Comparison of ENCODE assay signal across 11 cellular contexts in the genomic region with DNA sequence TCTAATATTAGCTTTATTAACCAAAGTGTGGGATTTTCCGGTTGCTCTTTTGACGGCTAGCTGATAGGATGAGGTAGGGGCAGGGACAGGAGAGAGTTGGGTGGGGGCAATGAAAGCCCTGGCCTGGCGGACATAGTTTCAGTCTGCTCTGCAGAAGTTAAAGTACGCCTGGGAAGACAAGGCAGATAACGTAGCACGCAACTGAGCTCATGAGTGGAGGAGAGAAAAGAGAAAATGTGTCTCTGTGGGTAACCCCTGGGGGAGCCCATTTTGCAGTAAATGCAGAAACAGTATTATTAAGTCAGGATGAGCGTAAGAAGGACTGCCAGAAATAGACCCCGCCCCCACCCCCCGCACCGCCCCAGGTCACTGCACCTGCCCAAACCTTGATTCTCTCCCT. TPM values are rescaled to one million over a fixed set of nuclear protein-coding genes. Genes with fewer than 3 reads are reported as not detected.
DNase-seq lines count a peak whose midpoint lies in the region; ATAC-seq and TF ChIP-seq lines count a peak whose summit lies in the region.
"Had no signal": no experiment of that assay in that cellular context is flagged by ENCODE, and none has a peak within 500 bp of the region (broad histone marks: within the 10 kb centered on the region; RNA-seq: fewer than 3 reads in every experiment).

No MANE protein-coding gene starts in this region.

- TF ChIP-seq CTCF in body of pancreas (IDR thresholded peaks at IDR 0.05) (no peak), lung (IDR thresholded peaks at IDR 0.05; ENCODE audit: control extremely low read depth, extremely low read depth) (no peak), stomach (IDR thresholded peaks at IDR 0.05) (no peak)

- no peak for TF ChIP-seq EP300 in stomach (IDR thresholded peaks at IDR 0.05)

- ATAC-seq in body of pancreas (no peak), lung (ENCODE audit: insufficient read depth, low FRiP score) (no peak), HG03439 (IDR thresholded peaks at IDR 0.05; ENCODE audit: unreplicated experiment) (no peak), GM18870 (IDR thresholded peaks at IDR 0.05; ENCODE audit: unreplicated experiment) (no peak), left colon (no peak)

- H3K9me2 ChIP-seq in GM23248 (ENCODE audit: insufficient read depth) = no peaks in the 10 kb centered on the region

- no peaks in the 10 kb centered on the region for H3K36me3 ChIP-seq in GM23248 (ENCODE audit: low read depth)
- no peaks in the 10 kb centered on the region for H3K36me3 ChIP-seq in body of pancreas (replicated peaks in 1 of 2; ENCODE audit: insufficient read depth in 1 of 2, low read depth in 2 of 2)
- no peaks in the 10 kb centered on the region for H3K36me3 ChIP-seq in lung (ENCODE audit: control insufficient read depth in 2 of 2, insufficient read depth in 2 of 2, low read length in 2 of 2)
- H3K36me3 ChIP-seq in stomach = no peaks in the 10 kb centered on the region

- H3K79me2 ChIP-seq in GM23248 (ENCODE audit: insufficient read depth) = no peaks in the 10 kb centered on the region

- intact Hi-C loops in body of pancreas (cut with DNase I) = no loop called here
- intact Hi-C loops in stomach (cut with DNase I; ENCODE audit: low total_unique reads) = no loop called here
- intact Hi-C loops in left colon (cut with DNase I, micrococcal nuclease) = loop anchor here in 1 of 2 donors (5.0 kb wide), 1 partner anchor 72 kb away; no protein-coding TSS in a partner anchor

- peak overlapping the region; percentile 95 for H3K9ac ChIP-seq in GM23248

- H3K4me2 ChIP-seq in GM23248 (ENCODE audit: unreplicated experiment) = no peak overlapping the region

- WGBS in GM23248 (ENCODE audit: low coverage in 1 of 2, low lambda C conversion rate in 2 of 2, missing lambda C conversion rate in 2 of 2), 2 experiments = 95% methylated on average over 8 to 10 of the region's 10 CpGs
- WGBS in body of pancreas, 2 donors = 55 to 60% methylated on average over 10 of the region's 10 CpGs
- 95 to 97% methylated on average over 10 of the region's 10 CpGs for WGBS in lung, 2 donors
- 67 to 83% (median 70%) methylated on average over 10 of the region's 10 CpGs for WGBS in stomach, 5 donors

- no peaks in the 10 kb centered on the region for H4K20me1 ChIP-seq in GM23248 (ENCODE audit: insufficient read depth)

- H3K27me3 ChIP-seq in GM23248 (replicated peaks; ENCODE audit: insufficient read depth) (no peaks in the 10 kb centered on the region), body of pancreas (no peaks in the 10 kb centered on the region), lung (ENCODE audit: control insufficient read depth, insufficient read depth) (no peaks in the 10 kb centered on the region), stomach (no peaks in the 10 kb centered on the region)

- TF ChIP-seq POLR2A in body of pancreas (IDR thresholded peaks at IDR 0.05) = no peak
- no peak for TF ChIP-seq POLR2A in stomach (IDR thresholded peaks at IDR 0.05)

- peaks cover 50% of the 10 kb centered on the region for H3K4me1 ChIP-seq in GM23248 (ENCODE audit: insufficient read depth)
- peaks cover 76% of the 10 kb centered on the region for H3K4me1 ChIP-seq in body of pancreas
- peaks cover 21 to 40% of the 10 kb centered on the region in 2 donors for H3K4me1 ChIP-seq in lung (ENCODE audit: control insufficient read depth in 2 of 2, insufficient read depth in 2 of 2, low read length in 2 of 2)
- H3K4me1 ChIP-seq in stomach = peaks cover 49 to 80% (median 61%) of the 10 kb centered on the region in 4 donors

- H3K27ac ChIP-seq in GM23248 (peak overlapping the region; percentile 100), body of pancreas (peak overlapping the region; percentile 90 to 99 (median 96)), lung (ENCODE audit: low read depth in 1 of 2, low read length in 1 of 2) (peak overlapping the region; percentile 96), stomach (peak overlapping the region; percentile 95 to 97 (median 96))

- no peaks in the 10 kb centered on the region for H3K9me3 ChIP-seq in GM23248 (ENCODE audit: low read depth)
- H3K9me3 ChIP-seq in body of pancreas = no peaks in the 10 kb centered on the region
- H3K9me3 ChIP-seq in lung (ENCODE audit: control insufficient read depth in 2 of 2, insufficient read depth in 1 of 2, low read length in 1 of 2) = no peaks in the 10 kb centered on the region
- H3K9me3 ChIP-seq in stomach = no peaks in the 10 kb centered on the region

- in situ Hi-C loops in GM23248 (cut with MboI) = no loop called here

- H2AFZ ChIP-seq in GM23248 = no peak overlapping the region

- H3K4me3 ChIP-seq in GM23248 = no peak overlapping the region
- H3K4me3 ChIP-seq in body of pancreas = no peak overlapping the region
- H3K4me3 ChIP-seq in lung = no peak overlapping the region
- H3K4me3 ChIP-seq in stomach = no peak overlapping the region

- peaks cover 40% of the 10 kb centered on the region for H3F3A ChIP-seq in GM23248 (ENCODE audit: insufficient read depth)

- DNase-seq in GM23248 (no peak), body of pancreas (no peak), lung (ENCODE audit: low spot score) (no peak), stomach (no peak), 8988T (no peak), left colon (no peak)
- DNase-seq: NCI-H1436 treated with DMSO at 0.1 percent for 48 hours, NCI-H82, SIG-M5 had no signal

RNA-seq across cellular contexts. Expression of a gene that starts 51.7 kb away (rescaled TPM):
- 11.9 and 61.0 TPM in 2 replicates for total RNA-seq in GM23248 (2014; rRNA removed; shearing (Covaris generic))
- polyA plus RNA-seq in GM23248 (2016; fragmentation: Nextera tagmentation; extraction: Ambion mirVana) (5.2 and 5.7 TPM in 2 replicates), lung (10 to 100 TPM; 11.2 to 48.7 TPM), stomach (10 to 100 TPM in 1 of 3 donors, 1 to 10 TPM in 2; 5.7 to 34.7 (median 9.0) TPM)
- total RNA-seq in body of pancreas (10 to 100 TPM; 30.6 to 32.0 TPM), lung (10 to 100 TPM; 27.7 to 32.2 TPM), stomach (10 to 100 TPM; 14.0 to 63.2 (median 53.9) TPM), left colon (10 to 100 TPM; 19.9 to 30.5 TPM)
